In the genomic region with DNA sequence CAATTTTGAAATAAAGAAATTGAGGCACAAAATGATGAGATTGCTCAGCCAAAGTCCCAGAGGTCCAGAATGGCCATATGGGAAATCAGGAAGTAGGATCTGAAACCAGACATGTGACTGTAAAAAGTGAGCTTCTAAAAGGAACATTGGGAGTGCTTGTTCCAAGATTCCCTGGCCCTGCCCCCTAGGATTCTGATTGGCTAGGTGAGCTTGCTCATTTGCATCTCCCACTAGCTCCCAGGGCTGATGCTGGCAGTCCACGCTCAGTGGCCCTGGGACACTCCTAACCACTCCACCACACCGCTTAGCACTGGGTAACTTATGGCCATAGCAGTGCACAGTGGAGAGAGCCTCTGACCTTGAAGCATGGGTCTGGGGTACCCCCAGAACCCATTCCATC, we compare ENCODE assay signal across 26 cellular contexts.
"Had no signal": no experiment of that assay in that cellular context is flagged by ENCODE, and none has a peak within 500 bp of the region (broad histone marks: within the 10 kb centered on the region; RNA-seq: fewer than 3 reads in every experiment).

No MANE protein-coding gene starts in this region.

- H3K27ac ChIP-seq: colonic mucosa, esophagus squamous epithelium, heart right ventricle, lower lobe of right lung, neutrophil, pancreas, right lobe of liver, thoracic aorta, tibial nerve, upper lobe of left lung had no signal

- H3K27ac Mint-ChIP-seq: dendritic cell treated with granulocyte-macrophage colony-stimulating factor and Interleukin-4, amounts not matched to agents 40 ng/mL and 50 ng/mL, for 4 days; naive thymus-derived CD8-positive, alpha-beta T cell; stimulated activated naive B cell treated with anti-CD40 and anti-IgM and Interleukin-4, amounts not matched to agents 10 μg/mL and 1 μg/mL and 100 μg/mL, for 72 hours; stimulated activated naive CD8-positive, alpha-beta T cell treated with anti-CD3 and anti-CD28 coated beads, Interleukin-15, Interleukin-2, amounts not matched to agents 100 ng/mL and 50 ng/mL, for 24 hours had no signal

- DNase-seq: colonic mucosa; effector CD8-positive, alpha-beta T cell; erythroblast; esophagus squamous epithelium; foreskin melanocyte; glutamatergic neuron; heart right ventricle; hippocampal formation; kidney glomerular epithelial cell; left colon; left ventricle myocardium superior; lower lobe of right lung; naive thymus-derived CD8-positive, alpha-beta T cell; pancreas; right lobe of liver; small intestine; stimulated activated CD4-positive, alpha-beta T cell treated with anti-CD3 and anti-CD28 coated beads, Interleukin-15, amount 100 ng/mL, for 24 hours; stimulated activated CD4-positive, alpha-beta T cell treated with anti-CD3 and anti-CD28 coated beads, Interleukin-2, amount 100 ng/mL, for 48 hours; stimulated activated naive B cell treated with anti-CD40 and anti-IgM and Interleukin-4, amounts not matched to agents 10 μg/mL and 1 μg/mL and 100 μg/mL, for 72 hours; upper lobe of left lung had no signal

- H3K36me3 Mint-ChIP-seq: naive thymus-derived CD8-positive, alpha-beta T cell; stimulated activated naive B cell treated with anti-CD40 and anti-IgM and Interleukin-4, amounts not matched to agents 10 μg/mL and 1 μg/mL and 100 μg/mL, for 72 hours had no signal

- H3K4me1 Mint-ChIP-seq: naive thymus-derived CD8-positive, alpha-beta T cell; neural crest cell; stimulated activated naive B cell treated with anti-CD40 and anti-IgM and Interleukin-4, amounts not matched to agents 10 μg/mL and 1 μg/mL and 100 μg/mL, for 72 hours had no signal

- H3K4me1 ChIP-seq: colonic mucosa, esophagus squamous epithelium, heart right ventricle, lower lobe of right lung, pancreas, right lobe of liver, tibial nerve, upper lobe of left lung had no signal

- H3K27me3 Mint-ChIP-seq: dendritic cell treated with granulocyte-macrophage colony-stimulating factor and Interleukin-4, amounts not matched to agents 40 ng/mL and 50 ng/mL, for 4 days; stimulated activated naive B cell treated with anti-CD40 and anti-IgM and Interleukin-4, amounts not matched to agents 10 μg/mL and 1 μg/mL and 100 μg/mL, for 72 hours; stimulated activated naive CD8-positive, alpha-beta T cell treated with anti-CD3 and anti-CD28 coated beads, Interleukin-15, Interleukin-2, amounts not matched to agents 100 ng/mL and 50 ng/mL, for 24 hours had no signal

- ATAC-seq: heart right ventricle; left colon; left ventricle myocardium superior; naive thymus-derived CD8-positive, alpha-beta T cell; pancreas; stimulated activated naive B cell treated with anti-CD40 and anti-IgM and Interleukin-4, amounts not matched to agents 10 μg/mL and 1 μg/mL and 100 μg/mL, for 72 hours had no signal

- H3K27me3 ChIP-seq: colonic mucosa, esophagus squamous epithelium, heart right ventricle, neutrophil, pancreas, right lobe of liver, tibial nerve, upper lobe of left lung had no signal

- H3K4me3 Mint-ChIP-seq: dendritic cell treated with granulocyte-macrophage colony-stimulating factor and Interleukin-4, amounts not matched to agents 40 ng/mL and 50 ng/mL, for 4 days; naive thymus-derived CD8-positive, alpha-beta T cell; neural crest cell; stimulated activated naive B cell treated with anti-CD40 and anti-IgM and Interleukin-4, amounts not matched to agents 10 μg/mL and 1 μg/mL and 100 μg/mL, for 72 hours; stimulated activated naive CD8-positive, alpha-beta T cell treated with anti-CD3 and anti-CD28 coated beads, Interleukin-15, Interleukin-2, amounts not matched to agents 100 ng/mL and 50 ng/mL, for 24 hours had no signal

- H3K9me3 ChIP-seq: colonic mucosa, esophagus squamous epithelium, heart right ventricle, lower lobe of right lung, neutrophil, pancreas, right lobe of liver, thoracic aorta, tibial nerve, upper lobe of left lung had no signal

- H3K36me3 ChIP-seq: colonic mucosa, esophagus squamous epithelium, heart right ventricle, lower lobe of right lung, neutrophil, pancreas, right lobe of liver, upper lobe of left lung had no signal

- H3K9me3 Mint-ChIP-seq: dendritic cell treated with granulocyte-macrophage colony-stimulating factor and Interleukin-4, amounts not matched to agents 40 ng/mL and 50 ng/mL, for 4 days; neural crest cell; stimulated activated naive B cell treated with anti-CD40 and anti-IgM and Interleukin-4, amounts not matched to agents 10 μg/mL and 1 μg/mL and 100 μg/mL, for 72 hours; stimulated activated naive CD8-positive, alpha-beta T cell treated with anti-CD3 and anti-CD28 coated beads, Interleukin-15, Interleukin-2, amounts not matched to agents 100 ng/mL and 50 ng/mL, for 24 hours had no signal

- H3K4me3 ChIP-seq: colonic mucosa, esophagus squamous epithelium, heart right ventricle, lower lobe of right lung, pancreas, right lobe of liver, thoracic aorta, tibial nerve, upper lobe of left lung had no signal
